In genomic region chr11:38824573-38824972, GRCh38 we compare ENCODE assay signal across 10 cellular contexts.
DNase-seq lines count a peak whose midpoint lies in the region; ATAC-seq, FAIRE-seq and TF ChIP-seq lines count a peak whose summit lies in the region.
"Had no signal": no experiment of that assay in that cellular context is flagged by ENCODE, and none has a peak within 500 bp of the region (broad histone marks: within the 10 kb centered on the region; RNA-seq: fewer than 3 reads in every experiment).

No MANE protein-coding gene starts in this region.

- H2BK12ac ChIP-seq in mesenchymal stem cell (ENCODE audit: low read length in 2 of 2): no peak overlapping the region

- H3K23ac ChIP-seq in mesenchymal stem cell (ENCODE audit: low read length in 2 of 2): no peak overlapping the region

- no peaks in the 10 kb centered on the region for H4K20me1 ChIP-seq in astrocyte (ENCODE audit: insufficient read depth, low read length)

- H2BK15ac ChIP-seq in mesenchymal stem cell (ENCODE audit: low read depth, poor library complexity, severe bottlenecking): no peak overlapping the region

- H3K79me2 ChIP-seq in astrocyte (ENCODE audit: insufficient read depth, low read length): no peaks in the 10 kb centered on the region

- H2AK5ac ChIP-seq in mesenchymal stem cell (ENCODE audit: low read length, severe bottlenecking): no peak overlapping the region

- no peaks in the 10 kb centered on the region for H3K36me3 Mint-ChIP-seq in astrocyte (ENCODE audit: low read depth, unreplicated experiment)
- H3K36me3 Mint-ChIP-seq: naive B cell had no signal

- TF ChIP-seq CTCF in GM12865 (IDR thresholded peaks at IDR 0.05; ENCODE audit: insufficient read depth, low read depth, low read length, missing control alignments) (no peak), astrocyte (IDR thresholded peaks at IDR 0.05; ENCODE audit: insufficient read depth, low read depth, low read length) (peak; percentile 37), psoas muscle (IDR thresholded peaks at IDR 0.05) (no peak)

- H3K4me3 ChIP-seq in GM12865 (ENCODE audit: low read depth, low read length) (no peak overlapping the region), astrocyte (ENCODE audit: insufficient read depth, low read depth, low read length) (no peak overlapping the region), mesenchymal stem cell (ENCODE audit: insufficient read depth in 1 of 2, low read depth in 1 of 2, low read length in 2 of 2) (no peak overlapping the region), psoas muscle (no peak overlapping the region)

- H3K4me2 ChIP-seq in astrocyte (ENCODE audit: low read length): no peak overlapping the region
- no peak overlapping the region for H3K4me2 ChIP-seq in mesenchymal stem cell (ENCODE audit: low read length, poor library complexity, severe bottlenecking)

- intact Hi-C loops in psoas muscle (cut with DNase I): no loop called here

- no peak overlapping the region for H4K91ac ChIP-seq in mesenchymal stem cell (ENCODE audit: low read length)

- no peak overlapping the region for H3K4ac ChIP-seq in mesenchymal stem cell (ENCODE audit: low read depth in 1 of 2, low read length in 2 of 2)

- peak; percentile 1 for DNase-seq in GM12865 (ENCODE audit: low read depth)
- DNase-seq in KBM-7: peak; percentile 28
- DNase-seq in astrocyte (ENCODE audit: low read depth): no peak
- peak; percentile 15 for DNase-seq in mesenchymal stem cell
- DNase-seq in NCI-H524 treated with DMSO at 0.1 percent for 48 hours (lab: John Stamatoyannopoulos, UW): no peak
- DNase-seq in psoas muscle: no peak
- DNase-seq: cerebellar nuclear complex, naive B cell, NCI-H2029 treated with DMSO at 0.1 percent for 48 hours had no signal

- no peaks in the 10 kb centered on the region for H3K4me1 Mint-ChIP-seq in astrocyte (ENCODE audit: low read depth, unreplicated experiment)
- H3K4me1 Mint-ChIP-seq: naive B cell had no signal

- H3K27me3 Mint-ChIP-seq in astrocyte (ENCODE audit: low read depth, unreplicated experiment): no peaks in the 10 kb centered on the region
- H3K27me3 Mint-ChIP-seq: naive B cell had no signal

- no peak overlapping the region for H3K14ac ChIP-seq in mesenchymal stem cell (ENCODE audit: low read length in 2 of 2)

- H3K27ac Mint-ChIP-seq in astrocyte (ENCODE audit: unreplicated experiment): no peak overlapping the region
- H3K27ac Mint-ChIP-seq: naive B cell had no signal

- FAIRE-seq in astrocyte (lab: Jason Lieb, UNC): no peak

- no peak overlapping the region for H3K4me3 Mint-ChIP-seq in astrocyte (ENCODE audit: unreplicated experiment)
- H3K4me3 Mint-ChIP-seq: naive B cell had no signal

- no peaks in the 10 kb centered on the region for H3K79me1 ChIP-seq in mesenchymal stem cell (replicated peaks; ENCODE audit: low read length, poor library complexity, severe bottlenecking)

- H3K36me3 ChIP-seq in astrocyte (ENCODE audit: insufficient read depth, low read length): no peaks in the 10 kb centered on the region
- no peaks in the 10 kb centered on the region for H3K36me3 ChIP-seq in mesenchymal stem cell (ENCODE audit: control insufficient read depth in 1 of 2, insufficient read depth in 2 of 2, low read depth in 1 of 2, low read length in 2 of 2)
- H3K36me3 ChIP-seq in psoas muscle (ENCODE audit: insufficient read depth in 1 of 2, low read depth in 1 of 2): no peaks in the 10 kb centered on the region

- 72% methylated on average over 3 of the region's 3 CpGs for WGBS in mesenchymal stem cell
- WGBS in psoas muscle, 3 donors: 88 to 92% (median 91%) methylated on average over 3 of the region's 3 CpGs

- H3K27me3 ChIP-seq in astrocyte (ENCODE audit: insufficient read depth, low read length): peaks cover 2% of the 10 kb centered on the region
- H3K27me3 ChIP-seq in mesenchymal stem cell (ENCODE audit: control insufficient read depth in 1 of 2, insufficient read depth in 1 of 2, low read length in 2 of 2): no peaks in the 10 kb centered on the region
- H3K27me3 ChIP-seq in psoas muscle (ENCODE audit: insufficient read depth in 3 of 3, low read length in 2 of 3): no peaks in the 10 kb centered on the region

- in situ Hi-C loops in KBM-7 (cut with MboI; ENCODE audit: low pct_unique_long_range_greater_than_20kb, low sequenced_read_pairs): no loop called here

- peaks cover 3% of the 10 kb centered on the region for H3K9me3 ChIP-seq in astrocyte (ENCODE audit: insufficient read depth, low read depth, low read length)
- peaks cover 23% of the 10 kb centered on the region for H3K9me3 ChIP-seq in mesenchymal stem cell (ENCODE audit: control insufficient read depth, low read length)
- H3K9me3 ChIP-seq in psoas muscle: peaks cover 3% of the 10 kb centered on the region

- H3K9ac ChIP-seq in astrocyte (ENCODE audit: low read length) (no peak overlapping the region), mesenchymal stem cell (ENCODE audit: low read length) (no peak overlapping the region)

- H2BK120ac ChIP-seq in mesenchymal stem cell (ENCODE audit: low read depth, low read length): no peak overlapping the region

- H3K4me1 ChIP-seq in astrocyte (ENCODE audit: insufficient read depth, low read length) (no peaks in the 10 kb centered on the region), mesenchymal stem cell (ENCODE audit: control insufficient read depth, insufficient read depth, low read depth, low read length) (no peaks in the 10 kb centered on the region), psoas muscle (no peaks in the 10 kb centered on the region)

- no peak overlapping the region for H3K18ac ChIP-seq in mesenchymal stem cell (ENCODE audit: low read depth in 1 of 2, low read length in 2 of 2)

- peaks cover 15% of the 10 kb centered on the region for H3K9me3 Mint-ChIP-seq in astrocyte (ENCODE audit: unreplicated experiment)

- ATAC-seq in HG03108 (IDR thresholded peaks at IDR 0.05; ENCODE audit: unreplicated experiment) (no peak), psoas muscle (no peak)

- H2AFZ ChIP-seq in astrocyte (ENCODE audit: low read depth, low read length): no peak overlapping the region
- no peak overlapping the region for H2AFZ ChIP-seq in mesenchymal stem cell (ENCODE audit: low read depth, low read length)

- no peak overlapping the region for H2BK5ac ChIP-seq in mesenchymal stem cell (ENCODE audit: low read depth, low read length, poor library complexity, severe bottlenecking)

- no peak overlapping the region for H3K27ac ChIP-seq in astrocyte (ENCODE audit: low read depth, low read length)
- H3K27ac ChIP-seq in mesenchymal stem cell (ENCODE audit: low read length, poor library complexity, severe bottlenecking): no peak overlapping the region
- no peak overlapping the region for H3K27ac ChIP-seq in psoas muscle

- no peak overlapping the region for H4K8ac ChIP-seq in mesenchymal stem cell (ENCODE audit: low read length)

Comparison
In these comparisons a context has a peak if more than half of its experiments do, and no peak if none do; other contexts are left out.
1. DNase-seq: peak in GM12865 (single experiment), KBM-7 (single experiment) and mesenchymal stem cell (single experiment); none in astrocyte (single experiment), NCI-H524 treated with DMSO at 0.1 percent for 48 hours (single experiment) and psoas muscle (0 of 2).